1 cellular context compared by ENCODE assay signal in genomic region chr12:118044075-118044474, GRCh38.
TF ChIP-seq lines count a peak whose summit lies in the region.

No MANE protein-coding gene starts in this region.

TF ChIP-seq in GM23338, 12 proteins besides CTCF, POLR2A, EP300 and RAD21 (continued from another document):
- no peak for TF ChIP-seq ETS1 (IDR thresholded peaks at IDR 0.05)
- no peak for TF ChIP-seq CREB1 (CRISPR knock-in tag; IDR thresholded peaks at IDR 0.05; ENCODE audit: low read depth)
- TF ChIP-seq ZNF462 (CRISPR knock-in tag; IDR thresholded peaks at IDR 0.05), result no peak
- TF ChIP-seq STAT1 (IDR thresholded peaks at IDR 0.05; ENCODE audit: unreplicated experiment), result no peak
- TF ChIP-seq EZH2phosphoT487 (IDR thresholded peaks at IDR 0.05; ENCODE audit: unreplicated experiment), result no peak
- no peak for TF ChIP-seq ZNF331 (CRISPR knock-in tag; IDR thresholded peaks at IDR 0.05; ENCODE audit: low read depth)
- no peak for TF ChIP-seq NANOG (IDR thresholded peaks at IDR 0.05; ENCODE audit: borderline replicate concordance)
- TF ChIP-seq EZH2 (IDR thresholded peaks at IDR 0.05; ENCODE audit: low read depth, unreplicated experiment), result no peak
- TF ChIP-seq POLR2AphosphoS5 (IDR thresholded peaks at IDR 0.05; ENCODE audit: low read depth), result no peak
- TF ChIP-seq JUNB (IDR thresholded peaks at IDR 0.05; ENCODE audit: unreplicated experiment), result no peak
